9 cellular contexts compared by ENCODE assay signal in genomic region chr1:3518256-3518655, GRCh38.
DNase-seq lines count a peak whose midpoint lies in the region; TF ChIP-seq lines count a peak whose summit lies in the region.
"Had no signal": no experiment of that assay in that cellular context is flagged by ENCODE, and none has a peak within 500 bp of the region (broad histone marks: within the 10 kb centered on the region; RNA-seq: fewer than 3 reads in every experiment).

No MANE protein-coding gene starts in this region.

- no peaks in the 10 kb centered on the region for H3K9me3 Mint-ChIP-seq in activated CD4-positive, alpha-beta memory T cell treated with anti-CD3 and anti-CD28 coated beads, Interleukin-2, amount 10 ng/mL, durations not matched to agents 7 days and 5 days

- TF ChIP-seq CTCF in GM20000 (IDR thresholded peaks at IDR 0.05; ENCODE audit: extremely low read depth, missing control alignments), result peak; percentile 38
- TF ChIP-seq CTCF in fibroblast of villous mesenchyme (IDR thresholded peaks at IDR 0.05; ENCODE audit: insufficient read depth, low read depth, low read length), result peak; percentile 28

- H3K27me3 Mint-ChIP-seq in activated CD4-positive, alpha-beta memory T cell treated with anti-CD3 and anti-CD28 coated beads, Interleukin-2, amount 10 ng/mL, durations not matched to agents 7 days and 5 days, result no peaks in the 10 kb centered on the region

- no peaks in the 10 kb centered on the region for H3K4me1 Mint-ChIP-seq in activated CD4-positive, alpha-beta memory T cell treated with anti-CD3 and anti-CD28 coated beads, Interleukin-2, amount 10 ng/mL, durations not matched to agents 7 days and 5 days

- in situ Hi-C loops in G401 (cut with HindIII; ENCODE audit: low sequenced_read_pairs), result no loop called here

- no peak overlapping the region for H3K4me3 ChIP-seq in fibroblast of villous mesenchyme (ENCODE audit: low read depth, low read length)
- H3K4me3 ChIP-seq: GM23248 had no signal

- H3K36me3 Mint-ChIP-seq in activated CD4-positive, alpha-beta memory T cell treated with anti-CD3 and anti-CD28 coated beads, Interleukin-2, amount 10 ng/mL, durations not matched to agents 7 days and 5 days (ENCODE audit: low read depth), result no peaks in the 10 kb centered on the region

- CTCF ChIA-PET in activated CD4-positive, alpha-beta memory T cell treated with anti-CD3 and anti-CD28 coated beads, Interleukin-2, amount 10 ng/mL, durations not matched to agents 7 days and 5 days (lab: Charles Lee), result interaction anchor here (0.7 to 1.8 kb wide), 5 partner anchors 9 to 101 kb away, joined by 3 to 8 read pairs (median 3); no protein-coding TSS in a partner anchor

- POLR2A ChIA-PET in activated CD4-positive, alpha-beta memory T cell treated with anti-CD3 and anti-CD28 coated beads, Interleukin-2, amount 10 ng/mL, durations not matched to agents 7 days and 5 days (lab: Charles Lee), result no interaction called here

- H3K4me3 Mint-ChIP-seq in activated CD4-positive, alpha-beta memory T cell treated with anti-CD3 and anti-CD28 coated beads, Interleukin-2, amount 10 ng/mL, durations not matched to agents 7 days and 5 days, result no peak overlapping the region

- no peak overlapping the region for H3K27ac Mint-ChIP-seq in activated CD4-positive, alpha-beta memory T cell treated with anti-CD3 and anti-CD28 coated beads, Interleukin-2, amount 10 ng/mL, durations not matched to agents 7 days and 5 days

- DNase-seq in GM20000 (ENCODE audit: low spot score), result no peak
- DNase-seq in activated CD4-positive, alpha-beta memory T cell treated with anti-CD3 and anti-CD28 coated beads, Interleukin-2, amount 10 ng/mL, durations not matched to agents 7 days and 5 days, result peak; percentile 34
- DNase-seq in fibroblast of villous mesenchyme (ENCODE audit: low read depth), result no peak
- peak; percentile 70 for DNase-seq in stimulated activated CD8-positive, alpha-beta memory T cell treated with anti-CD3 and anti-CD28 coated beads, Interleukin-4, amount 100 ng/mL, for 48 hours
- DNase-seq in G401 (ENCODE audit: low spot score), result no peak
- DNase-seq in epidermal melanocyte (ENCODE audit: insufficient read length, low spot score), result no peak
- no peak for DNase-seq in NCI-H1417 (lab: John Stamatoyannopoulos, UW)
- DNase-seq in NCI-H748 treated with DMSO at 0.1 percent for 48 hours (lab: John Stamatoyannopoulos, UW), result no peak
- DNase-seq: GM23248 had no signal

Comparison
In these comparisons a context has a peak if more than half of its experiments do, and no peak if none do; other contexts are left out.
1. DNase-seq: peak in activated CD4-positive, alpha-beta memory T cell treated with anti-CD3 and anti-CD28 coated beads, Interleukin-2, amount 10 ng/mL, durations not matched to agents 7 days and 5 days (single experiment) and stimulated activated CD8-positive, alpha-beta memory T cell treated with anti-CD3 and anti-CD28 coated beads, Interleukin-4, amount 100 ng/mL, for 48 hours (single experiment); none in GM20000 (single experiment), fibroblast of villous mesenchyme (single experiment), G401 (single experiment), epidermal melanocyte (single experiment), NCI-H1417 (0 of 3) and NCI-H748 treated with DMSO at 0.1 percent for 48 hours (single experiment).